4 cellular contexts compared by ENCODE assay signal in genomic region chr5:74911421-74911820, GRCh38. TPM values are rescaled to one million over a fixed set of nuclear protein-coding genes. Genes with fewer than 3 reads are reported as not detected.
DNase-seq lines count a peak whose midpoint lies in the region; ATAC-seq, FAIRE-seq and TF ChIP-seq lines count a peak whose summit lies in the region.
"Not testable (repeated sequence)": the region's sequence is repeated elsewhere in the genome, so short reads cannot be mapped to it uniquely, and the experiment has no call there.
"Had no signal": no experiment of that assay in that cellular context is flagged by ENCODE, and none has a peak within 500 bp of the region (broad histone marks: within the 10 kb centered on the region; RNA-seq: fewer than 3 reads in every experiment).

No MANE protein-coding gene starts in this region.

- H3K4me3 ChIP-seq in HepG2 (replicated peaks in 1 of 3; ENCODE audit: insufficient read depth in 1 of 3, low read depth in 2 of 3, low read length in 3 of 3); thyroid gland (replicated peaks in 1 of 3): not testable (repeated sequence)

- CTCF ChIA-PET in HepG2 (lab: Yijun Ruan, JAX; ENCODE audit: low intra/inter-chr PET ratio, low total read pairs), result not testable (repeated sequence)

- TF ChIP-seq POLR2A in HepG2 (IDR thresholded peaks at IDR 0.05; ENCODE audit: insufficient read depth in 1 of 2, low read depth in 2 of 2, low read length in 2 of 2); thyroid gland (IDR thresholded peaks at IDR 0.05): not testable (repeated sequence)

- H3K4me2 ChIP-seq in HepG2 (ENCODE audit: low read depth, low read length), result 0 out of 2 replicates have a peak overlapping the region, but pooled peaks have one; percentile 42

- peaks cover 37% of the 10 kb centered on the region for H3K4me1 ChIP-seq in HepG2 (ENCODE audit: insufficient read depth, low read length)
- H3K4me1 ChIP-seq in thyroid gland, result not testable (repeated sequence)

- not testable (repeated sequence) for H3K27ac ChIP-seq in HepG2 (ENCODE audit: extremely low read length, insufficient read depth, low read length); thyroid gland

- H2AFZ ChIP-seq in HepG2 (ENCODE audit: low read length), result not testable (repeated sequence)

- not testable (repeated sequence) for BruUV-seq in HepG2 (replicated peaks; lab: Mats Ljungman, UMichigan)

- not testable (repeated sequence) for H4K20me1 ChIP-seq in HepG2 (ENCODE audit: insufficient read depth, low read length)

- not testable (repeated sequence) for H3K9me3 Mint-ChIP-seq in central memory CD8-positive, alpha-beta T cell

- not testable (repeated sequence) for H3K36me3 ChIP-seq in HepG2 (replicated peaks in 1 of 2; ENCODE audit: control insufficient read depth in 1 of 2, insufficient read depth in 2 of 2, low read length in 2 of 2); thyroid gland

- TF ChIP-seq RAD21 in HepG2 (CRISPR knock-in tag; IDR thresholded peaks at IDR 0.05), result not testable (repeated sequence)

- H3K36me3 Mint-ChIP-seq in central memory CD8-positive, alpha-beta T cell (ENCODE audit: insufficient read depth), result not testable (repeated sequence)

- H3K27me3 Mint-ChIP-seq in central memory CD8-positive, alpha-beta T cell, result peaks cover 22% of the 10 kb centered on the region

- intact Hi-C loops in HepG2 (cut with micrococcal nuclease; ENCODE audit: unreplicated experiment); thyroid gland (cut with DNase I): not testable (repeated sequence)

- H3K79me2 ChIP-seq in HepG2 (ENCODE audit: insufficient read depth, low read length), result not testable (repeated sequence)

- in situ Hi-C loops in HepG2 (cut with HindIII; ENCODE audit: extremely low pct_ligation_motif_present, low pct_unique_long_range_greater_than_20kb), result not testable (repeated sequence)

- DNase-seq in central memory CD8-positive, alpha-beta T cell (ENCODE audit: low spot score in 2 of 2); HepG2 (ENCODE audit: low spot score): not testable (repeated sequence)
- peak; percentile 16 to 24 for DNase-seq in thyroid gland

- not testable (repeated sequence) for H3K9me3 ChIP-seq in HepG2 (ENCODE audit: low read length); thyroid gland

- not testable (repeated sequence) for ATAC-seq in central memory CD8-positive, alpha-beta T cell (replicated peaks; ENCODE audit: extremely low read depth, poor library complexity, severe bottlenecking)
- ATAC-seq in HepG2, result 0 out of 3 replicates have a peak, but pooled peaks have one; percentile 24

- TF ChIP-seq EP300 in HepG2 (IDR thresholded peaks at IDR 0.05; ENCODE audit: low read depth in 2 of 2, low read length in 2 of 2); HepG2 (CRISPR knock-in tag; IDR thresholded peaks at IDR 0.05; ENCODE audit: borderline replicate concordance): not testable (repeated sequence)

- H3K4me1 Mint-ChIP-seq in central memory CD8-positive, alpha-beta T cell, result not testable (repeated sequence)

- peak overlapping the region; percentile 59 for H3K27ac Mint-ChIP-seq in central memory CD8-positive, alpha-beta T cell (ENCODE audit: low read depth)

- 100% methylated on average over 1 of the region's 2 CpGs for WGBS in HepG2 (ENCODE audit: low lambda C conversion rate)
- WGBS in thyroid gland, 2 donors, result 35 to 74% methylated on average over 2 of the region's 2 CpGs

- H3K27me3 ChIP-seq in HepG2 (ENCODE audit: control insufficient read depth in 1 of 2, insufficient read depth in 2 of 2, low read length in 2 of 2); thyroid gland: not testable (repeated sequence)

- POLR2A ChIA-PET in HepG2 (lab: Yijun Ruan, JAX), result interaction anchor here (0.9 to 1.5 kb wide), 3 partner anchors 8 to 38 kb away, joined by 3 read pairs; no protein-coding TSS in a partner anchor

- H3K9ac ChIP-seq in HepG2 (ENCODE audit: insufficient read depth, low read depth, low read length), result not testable (repeated sequence)

- not testable (repeated sequence) for TF ChIP-seq CTCF in HepG2 (CRISPR knock-in tag; IDR thresholded peaks at IDR 0.05); thyroid gland (IDR thresholded peaks at IDR 0.05)

- FAIRE-seq in HepG2 (lab: Jason Lieb, UNC), result not testable (repeated sequence)

- not testable (repeated sequence) for H3K4me3 Mint-ChIP-seq in central memory CD8-positive, alpha-beta T cell

TF ChIP-seq in HepG2, 621 proteins besides CTCF, POLR2A, EP300 and RAD21 (continues in another document):
- TF ChIP-seq ZNF281 (CRISPR knock-in tag; IDR thresholded peaks at IDR 0.05; ENCODE audit: borderline replicate concordance), result peak; percentile 89
- TF ChIP-seq RXRB (CRISPR knock-in tag; IDR thresholded peaks at IDR 0.05; ENCODE audit: borderline replicate concordance), result peak; percentile 46; the same call in 1 of the 2 replicates
- 0 out of 2 replicates have a peak, but pooled peaks have one; percentile 28 for TF ChIP-seq PATZ1 (CRISPR knock-in tag; IDR thresholded peaks at IDR 0.05)
- TF ChIP-seq NCOA2 (CRISPR knock-in tag; IDR thresholded peaks at IDR 0.05), result 0 out of 2 replicates have a peak, but pooled peaks have one; percentile 18
- TF ChIP-seq GATAD2A (CRISPR knock-in tag; IDR thresholded peaks at IDR 0.05), result 0 out of 2 replicates have a peak, but pooled peaks have one; percentile 37
- TF ChIP-seq FOXA1 (IDR thresholded peaks at IDR 0.05), result not testable (repeated sequence)
- 0 out of 2 replicates have a peak, but pooled peaks have one; percentile 7 for TF ChIP-seq FOXA1 (CRISPR knock-in tag; IDR thresholded peaks at IDR 0.05)
- TF ChIP-seq RXRA (CRISPR knock-in tag; IDR thresholded peaks at IDR 0.05), result peak; percentile 68

RNA-seq across cellular contexts. Expression of gene FAM169A, which starts 45.2 kb away (rescaled TPM):
- total RNA-seq in HepG2 (2016; rRNA removed; fragmentation: Illumina TruSeq; extraction: Trizol), result 84.8 and 110 TPM in 2 replicates
- total RNA-seq in HepG2 (2016; cell fraction: cytosol; rRNA removed; fragmentation: Illumina TruSeq; extraction: Trizol; ENCODE audit: low read depth), result 657 and 772 TPM in 2 replicates
- total RNA-seq in HepG2 (2016; cell fraction: insoluble cytoplasmic fraction; rRNA removed; fragmentation: Illumina TruSeq; extraction: Trizol), result 82.4 and 105 TPM in 2 replicates
- 249 and 285 TPM in 2 replicates for total RNA-seq in HepG2 (2016; cell fraction: membrane; rRNA removed; fragmentation: Illumina TruSeq; extraction: Trizol)
- 76.1 and 83.8 TPM in 2 replicates for total RNA-seq in HepG2 (2016; cell fraction: nucleus; rRNA removed; fragmentation: Illumina TruSeq; extraction: Trizol)
- 18.8 and 21.1 TPM in 2 replicates for polyA plus RNA-seq in HepG2 (2011; rRNA removed)
- polyA plus RNA-seq in HepG2 (2011; cell fraction: cytosol; rRNA removed), result 9.6 and 15.9 TPM in 2 replicates
- polyA plus RNA-seq in HepG2 (2011; cell fraction: nucleus; rRNA removed), result 19.5 and 21.4 TPM in 2 replicates
- 23.9 and 38.1 TPM in 2 replicates for polyA plus RNA-seq in HepG2 (2012)
- 0.95 and 1.1 TPM in 2 replicates for polyA plus RNA-seq in HepG2 (2016; cell fraction: cytosol; fragmentation: Illumina TruSeq; extraction: Trizol; ENCODE audit: low read depth)
- 25.7 and 29.8 TPM in 2 replicates for polyA plus RNA-seq in HepG2 (2016; cell fraction: insoluble cytoplasmic fraction; fragmentation: Illumina TruSeq; extraction: Trizol; ENCODE audit: low read depth)
- 4.1 and 4.5 TPM in 2 replicates for polyA plus RNA-seq in HepG2 (2016; cell fraction: membrane; fragmentation: Illumina TruSeq; extraction: Trizol; ENCODE audit: low read depth)
- polyA plus RNA-seq in HepG2 (2016; cell fraction: nucleus; fragmentation: Illumina TruSeq; extraction: Trizol; ENCODE audit: insufficient read depth, low read depth), result 48.9 and 51.5 TPM in 2 replicates
- 30.7 TPM in 1 of 2 replicates, not detected in the other for polyA minus RNA-seq in HepG2 (2011; rRNA and poly(A)+ RNA removed; ENCODE audit: low replicate concordance)
- 38.6 and 46.9 TPM in 2 replicates for polyA minus RNA-seq in HepG2 (2011; cell fraction: cytosol; rRNA and poly(A)+ RNA removed)
- 108 and 113 TPM in 2 replicates for polyA minus RNA-seq in HepG2 (2011; cell fraction: nucleus; rRNA and poly(A)+ RNA removed)
- 10 to 100 TPM; 12.9 to 45.0 (median 27.5) TPM for total RNA-seq in thyroid gland
- polyA plus RNA-seq: CD14-positive monocyte had no signal
